In genomic region chr9:137176302-137177182, GRCh38 we compare ENCODE assay signal across 8 cellular contexts. TPM values are rescaled to one million over a fixed set of nuclear protein-coding genes. Genes with fewer than 3 reads are reported as not detected.
DNase-seq lines count a peak whose midpoint lies in the region; ATAC-seq, FAIRE-seq and TF ChIP-seq lines count a peak whose summit lies in the region.

No MANE protein-coding gene starts in this region.

- intact Hi-C loops in kidney (cut with DNase I) = no loop called here
- intact Hi-C loops in posterior vena cava (cut with DNase I) = no loop called here

- no peak overlapping the region for H3K9ac ChIP-seq in kidney (ENCODE audit: low read length in 2 of 2)

- peaks cover 0 to 2% of the 10 kb centered on the region in 2 donors for H3K4me1 ChIP-seq in kidney (ENCODE audit: control insufficient read depth in 1 of 2, insufficient read depth in 1 of 2, low read depth in 1 of 2, low read length in 2 of 2)

- peaks cover 7 to 8% of the 10 kb centered on the region in 2 donors for H3K36me3 ChIP-seq in kidney (ENCODE audit: control insufficient read depth in 1 of 2, insufficient read depth in 2 of 2, low read length in 2 of 2)

- peak; percentile 18 for DNase-seq in activated naive CD4-positive, alpha-beta T cell treated with Interleukin-2 at 50 U/mL for 16 hours
- DNase-seq in activated naive CD4-positive, alpha-beta T cell (lab: John Stamatoyannopoulos, UW) = no peak
- DNase-seq in activated T-cell treated with anti-CD3 and anti-CD28 coated beads, Interleukin-2, amount 50 U/mL, for 48 hours = peak; percentile 38 to 46
- DNase-seq in kidney (no peak), SKM-1 (lab: John Stamatoyannopoulos, UW; ENCODE audit: unreplicated experiment) (no peak), posterior vena cava (ENCODE audit: low spot score) (no peak)

- H3K27ac ChIP-seq in kidney (ENCODE audit: low read depth in 2 of 2, low read length in 2 of 2) = no peak overlapping the region

- ATAC-seq in HG02973 (IDR thresholded peaks at IDR 0.05; ENCODE audit: unreplicated experiment) = no peak

- TF ChIP-seq CTCF in LNCAP (IDR thresholded peaks at IDR 0.05) = peak; percentile 77
- TF ChIP-seq CTCF in kidney (IDR thresholded peaks at IDR 0.05; ENCODE audit: borderline replicate concordance, extremely low read depth, insufficient read depth) = peak; percentile 45

- no peak overlapping the region for H3K4me3 ChIP-seq in kidney (ENCODE audit: low read length in 2 of 2)

- no peak for FAIRE-seq in kidney (lab: Jason Lieb, UNC)

- H3K9me3 ChIP-seq in kidney (ENCODE audit: control insufficient read depth in 1 of 2, low read length in 2 of 2) = no peaks in the 10 kb centered on the region

RNA-seq across cellular contexts. Expression of gene TMEM210, which starts 4.7 kb away (rescaled TPM):
- not detected for total RNA-seq in kidney
- not detected for polyA plus RNA-seq in kidney (ENCODE audit: insufficient read depth, low read depth, low replicate concordance)
- not detected for total RNA-seq in posterior vena cava

RNA-seq across cellular contexts. Expression of gene LRRC26, which starts 6.7 kb away (rescaled TPM):
- 0.25 TPM for total RNA-seq in kidney
- polyA plus RNA-seq in kidney (ENCODE audit: insufficient read depth, low read depth, low replicate concordance) = not detected
- total RNA-seq in posterior vena cava = not detected

RNA-seq across cellular contexts. Expression of gene ANAPC2, which starts 11.8 kb away (rescaled TPM):
- total RNA-seq in kidney (57.2 TPM), posterior vena cava (10 to 100 TPM; 39.1 to 42.3 TPM)
- 19.9 TPM for polyA plus RNA-seq in kidney (ENCODE audit: insufficient read depth, low read depth, low replicate concordance)

RNA-seq across cellular contexts. Expression of gene SSNA1, which starts 11.9 kb away (rescaled TPM):
- total RNA-seq in kidney (52.5 TPM), posterior vena cava (10 to 100 TPM; 40.4 to 44.6 TPM)
- 131 TPM for polyA plus RNA-seq in kidney (ENCODE audit: insufficient read depth, low read depth, low replicate concordance)

RNA-seq across cellular contexts. Expression of gene TPRN, which starts 24.0 kb away (rescaled TPM):
- total RNA-seq in kidney (49.5 TPM), posterior vena cava (1 to 10 TPM; 4.2 to 8.8 TPM)
- 47.2 TPM for polyA plus RNA-seq in kidney (ENCODE audit: insufficient read depth, low read depth, low replicate concordance)

Comparison
In these comparisons a context has a peak if more than half of its experiments do, and no peak if none do; other contexts are left out.
1. DNase-seq: peak in activated naive CD4-positive, alpha-beta T cell treated with Interleukin-2 at 50 U/mL for 16 hours (single experiment) and activated T-cell treated with anti-CD3 and anti-CD28 coated beads, Interleukin-2, amount 50 U/mL, for 48 hours (2 of 2); none in activated naive CD4-positive, alpha-beta T cell (0 of 4), kidney (single experiment), SKM-1 (single experiment) and posterior vena cava (single experiment).